14 cellular contexts compared by ENCODE assay signal in the genomic region with DNA sequence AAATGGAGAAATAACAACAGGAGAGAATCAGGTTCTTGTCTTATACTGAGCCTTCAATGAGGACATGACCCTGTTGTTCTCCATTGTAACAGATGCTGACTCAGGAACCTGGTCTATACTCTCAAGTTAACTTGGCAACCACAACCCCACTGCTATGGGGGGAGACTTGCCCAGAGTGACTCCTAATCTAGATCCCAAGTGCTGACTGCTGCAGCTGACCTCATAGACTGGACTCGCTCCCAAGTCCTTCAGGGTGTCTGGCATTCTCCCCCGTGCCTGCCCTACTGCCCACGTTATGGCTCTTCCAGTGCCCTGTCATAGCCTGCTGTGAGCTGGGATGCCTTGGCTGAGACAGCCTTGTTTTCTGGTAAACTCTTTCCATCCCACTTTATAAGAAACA. TPM values are rescaled to one million over a fixed set of nuclear protein-coding genes. Genes with fewer than 3 reads are reported as not detected.
DNase-seq lines count a peak whose midpoint lies in the region; FAIRE-seq and TF ChIP-seq lines count a peak whose summit lies in the region.
"Had no signal": no experiment of that assay in that cellular context is flagged by ENCODE, and none has a peak within 500 bp of the region (broad histone marks: within the 10 kb centered on the region; RNA-seq: fewer than 3 reads in every experiment).

No MANE protein-coding gene starts in this region.

- peak; percentile 98 for DNase-seq in GM23248
- peak; percentile 14 for DNase-seq in mammary epithelial cell
- peak; percentile 96 for DNase-seq in iris pigment epithelial cell (ENCODE audit: low read depth)
- DNase-seq in suprapubic skin (ENCODE audit: low spot score in 2 of 2) = no peak
- no peak for DNase-seq in GM12891 (ENCODE audit: insufficient read length, low spot score)
- DNase-seq in Kasumi-1 (lab: John Stamatoyannopoulos, UW) = no peak
- DNase-seq in GDM1 (lab: John Stamatoyannopoulos, UW) = no peak
- no peak for DNase-seq in MM.1S
- DNase-seq: activated CD4-positive, alpha-beta T cell treated with anti-CD3 and anti-CD28 coated beads for 36 hours; activated effector memory CD4-positive, alpha-beta T cell treated with anti-CD3 and anti-CD28 coated beads, Interleukin-2, amount 50 U/mL, for 16 hours; stimulated activated CD4-positive, alpha-beta T cell treated with anti-CD3 and anti-CD28 coated beads, Interleukin-2, amount 100 ng/mL, for 24 hours; stimulated activated naive CD8-positive, alpha-beta T cell treated with anti-CD3 and anti-CD28 coated beads, Interleukin-15, amount 100 ng/mL, for 72 hours had no signal

- TF ChIP-seq POLR2A in suprapubic skin (IDR thresholded peaks at IDR 0.05) = no peak
- TF ChIP-seq POLR2A in GM12891 (IDR thresholded peaks at IDR 0.05; ENCODE audit: low read depth, low read length) = no peak

- intact Hi-C loops in mammary epithelial cell (cut with micrococcal nuclease) = no loop called here

- no peaks in the 10 kb centered on the region for H3K79me2 ChIP-seq in GM23248 (ENCODE audit: insufficient read depth)
- no peaks in the 10 kb centered on the region for H3K79me2 ChIP-seq in mammary epithelial cell (ENCODE audit: insufficient read depth, low read length)
- no peaks in the 10 kb centered on the region for H3K79me2 ChIP-seq in MM.1S (ENCODE audit: low read length)

- TF ChIP-seq EP300 in suprapubic skin (IDR thresholded peaks at IDR 0.05) = no peak

- H3K9me2 ChIP-seq in GM23248 (ENCODE audit: insufficient read depth) = no peaks in the 10 kb centered on the region
- no peaks in the 10 kb centered on the region for H3K9me2 ChIP-seq in MM.1S (replicated peaks; ENCODE audit: insufficient read depth, low read length)

- in situ Hi-C loops in GM23248 (cut with MboI) (no loop called here), mammary epithelial cell (cut with MboI; ENCODE audit: low sequenced_read_pairs in 2 of 2) (loop anchor here in 1 of 2 donors (25.0 kb wide), 1 partner anchor 106 kb away; no protein-coding TSS in a partner anchor)

- CTCF ChIA-PET in mammary epithelial cell (lab: Charles Lee; ENCODE audit: low non-redundant PET) = no interaction called here

- H3K9ac ChIP-seq in GM23248 (peak overlapping the region; percentile 80), mammary epithelial cell (ENCODE audit: insufficient read depth, low read length) (no peak overlapping the region), MM.1S (ENCODE audit: low read length) (no peak overlapping the region)

- no peaks in the 10 kb centered on the region for H3K9me3 ChIP-seq in GM23248 (ENCODE audit: low read depth)
- no peaks in the 10 kb centered on the region for H3K9me3 ChIP-seq in mammary epithelial cell (replicated peaks; ENCODE audit: insufficient read depth, low read length)
- H3K9me3 ChIP-seq in suprapubic skin = no peaks in the 10 kb centered on the region
- H3K9me3 ChIP-seq in MM.1S (replicated peaks; ENCODE audit: insufficient read depth, low read length) = no peaks in the 10 kb centered on the region

- H3K4me1 ChIP-seq in GM23248 (ENCODE audit: insufficient read depth) (peaks cover 43% of the 10 kb centered on the region), mammary epithelial cell (ENCODE audit: insufficient read depth, low read length) (no peaks in the 10 kb centered on the region), suprapubic skin (no peaks in the 10 kb centered on the region), MM.1S (ENCODE audit: low read length) (no peaks in the 10 kb centered on the region)

- WGBS in GM23248 (ENCODE audit: low coverage in 1 of 2, low lambda C conversion rate in 2 of 2, missing lambda C conversion rate in 2 of 2), 2 experiments = 0 to 2% methylated on average over 3 of the region's 3 CpGs
- 0% methylated on average over 1 of the region's 3 CpGs for WGBS in mammary epithelial cell (ENCODE audit: low coverage, missing lambda C conversion rate)
- 40% methylated on average over 2 of the region's 3 CpGs for WGBS in suprapubic skin

- H3K4me3 ChIP-seq in GM23248 (peak overlapping the region; percentile 50), mammary epithelial cell (replicated peaks in 1 of 3; ENCODE audit: insufficient read depth in 1 of 3, low read depth in 2 of 3, low read length in 3 of 3) (no peak overlapping the region), suprapubic skin (no peak overlapping the region), MM.1S (ENCODE audit: low read length) (no peak overlapping the region)

- no peak overlapping the region for H2AFZ ChIP-seq in GM23248
- H2AFZ ChIP-seq in mammary epithelial cell (ENCODE audit: low read depth, low read length) = peak overlapping the region; percentile 2
- no peak overlapping the region for H2AFZ ChIP-seq in MM.1S (ENCODE audit: low read length)

- H3K36me3 ChIP-seq in GM23248 (ENCODE audit: low read depth) = peaks cover 4% of the 10 kb centered on the region; the same call in 1 of the 2 replicates
- H3K36me3 ChIP-seq in mammary epithelial cell (ENCODE audit: insufficient read depth, low read length) = no peaks in the 10 kb centered on the region
- H3K36me3 ChIP-seq in suprapubic skin = no peaks in the 10 kb centered on the region
- H3K36me3 ChIP-seq in MM.1S (replicated peaks; ENCODE audit: insufficient read depth, low read length) = no peaks in the 10 kb centered on the region

- TF ChIP-seq CTCF in mammary epithelial cell (conservative IDR thresholded peaks at IDR 0.05 in 1 of 2, IDR thresholded peaks at IDR 0.05 in 1 of 2; ENCODE audit: extremely low read depth in 1 of 2, insufficient read depth in 1 of 2, low read depth in 1 of 2, low read length in 2 of 2) = no peak
- no peak for TF ChIP-seq CTCF in suprapubic skin (IDR thresholded peaks at IDR 0.05)
- no peak for TF ChIP-seq CTCF in MM.1S (IDR thresholded peaks at IDR 0.05; ENCODE audit: low read length)

- peak overlapping the region; percentile 73 for H3K4me2 ChIP-seq in GM23248 (ENCODE audit: unreplicated experiment)
- no peak overlapping the region for H3K4me2 ChIP-seq in mammary epithelial cell (ENCODE audit: insufficient read depth, low read depth, low read length)
- no peak overlapping the region for H3K4me2 ChIP-seq in MM.1S (ENCODE audit: low read depth, low read length)

- no peaks in the 10 kb centered on the region for H4K20me1 ChIP-seq in GM23248 (ENCODE audit: insufficient read depth)
- H4K20me1 ChIP-seq in mammary epithelial cell (ENCODE audit: insufficient read depth, low read length) = no peaks in the 10 kb centered on the region
- H4K20me1 ChIP-seq in MM.1S (ENCODE audit: insufficient read depth, low read length) = no peaks in the 10 kb centered on the region

- H3K27ac ChIP-seq in GM23248 (peak overlapping the region; percentile 98), mammary epithelial cell (ENCODE audit: insufficient read depth, low read depth, low read length) (no peak overlapping the region), suprapubic skin (peak overlapping the region; percentile 7), MM.1S (ENCODE audit: low read length) (no peak overlapping the region)

- FAIRE-seq in GM12891 (lab: Jason Lieb, UNC) = no peak
- FAIRE-seq: GM12892 had no signal

- H3K27me3 ChIP-seq in GM23248 (replicated peaks; ENCODE audit: insufficient read depth) = no peaks in the 10 kb centered on the region
- no peaks in the 10 kb centered on the region for H3K27me3 ChIP-seq in mammary epithelial cell (ENCODE audit: insufficient read depth, low read length)
- H3K27me3 ChIP-seq in suprapubic skin = no peaks in the 10 kb centered on the region
- H3K27me3 ChIP-seq in MM.1S (replicated peaks; ENCODE audit: insufficient read depth, low read length) = no peaks in the 10 kb centered on the region

- dilution Hi-C loops in mammary epithelial cell (cut with HindIII; ENCODE audit: low sequenced_read_pairs) = no loop called here

- no TSS peak for BruUV-seq in mammary epithelial cell (replicated peaks; lab: Mats Ljungman, UMichigan)

- H3F3A ChIP-seq in GM23248 (ENCODE audit: insufficient read depth) (peaks cover 48% of the 10 kb centered on the region), MM.1S (ENCODE audit: insufficient read depth, low read length) (no peaks in the 10 kb centered on the region)

TF ChIP-seq in GM12891, 5 proteins besides CTCF, POLR2A, EP300 and RAD21:
- TF ChIP-seq POU2F2 (IDR thresholded peaks at IDR 0.05; ENCODE audit: low read depth, low read length) = no peak
- TF ChIP-seq POLR2AphosphoS5 (IDR thresholded peaks at IDR 0.05; ENCODE audit: low read depth, low read length) = no peak
TF ChIP-seq in GM12891: peak in this region for 0.

RNA-seq across cellular contexts. Expression of a gene that starts 37.1 kb away (rescaled TPM):
- total RNA-seq in GM23248 (2014; rRNA removed; shearing (Covaris generic)) = 59.8 and 66.6 TPM in 2 replicates
- polyA plus RNA-seq in GM23248 (2016; fragmentation: Nextera tagmentation; extraction: Ambion mirVana) (39.8 and 40.0 TPM in 2 replicates), mammary epithelial cell (20.6 TPM)
- total RNA-seq in mammary epithelial cell (10 to 100 TPM in 1 of 2 donors, 1 to 10 TPM in 1; 4.8 to 17.2 TPM), suprapubic skin (1 to 10 TPM; 1.0 to 4.3 (median 2.6) TPM)
- 36.6 TPM for polyA minus RNA-seq in mammary epithelial cell
- 0.17 TPM for polyA plus RNA-seq in GM12891 (2012; ENCODE audit: low read depth, missing spikeins)
- total RNA-seq: activated CD4-positive, alpha-beta T cell treated with anti-CD3 and anti-CD28 coated beads for 36 hours; SK-MEL-5 had no signal

RNA-seq across cellular contexts. Expression of a gene that starts 42.4 kb away (rescaled TPM):
- 99.9 and 140 TPM in 2 replicates for total RNA-seq in GM23248 (2014; rRNA removed; shearing (Covaris generic))
- polyA plus RNA-seq in GM23248 (2016; fragmentation: Nextera tagmentation; extraction: Ambion mirVana) = 257 and 270 TPM in 2 replicates
- total RNA-seq in mammary epithelial cell = 100 to 1,000 TPM in 1 of 2 donors, 10 to 100 TPM in 1; 52.7 to 176 TPM
- polyA plus RNA-seq in mammary epithelial cell = 82.0 TPM
- 105 TPM for polyA minus RNA-seq in mammary epithelial cell
- 10 to 100 TPM; 28.2 to 63.5 (median 54.4) TPM for total RNA-seq in suprapubic skin
- polyA plus RNA-seq in GM12891 (2012; ENCODE audit: low read depth, missing spikeins) = 338 TPM

Comparison
In these comparisons a context has a peak if more than half of its experiments do, and no peak if none do; other contexts are left out.
1. DNase-seq: peak in GM23248 (single experiment), mammary epithelial cell (single experiment) and iris pigment epithelial cell (single experiment); none in suprapubic skin (0 of 2), GM12891 (single experiment), Kasumi-1 (0 of 2), GDM1 (single experiment) and MM.1S (single experiment).
2. H3K27ac ChIP-seq: peak in GM23248 (single experiment) and suprapubic skin (single experiment); none in mammary epithelial cell (single experiment) and MM.1S (single experiment).